1 cellular context compared by ENCODE assay signal in the genomic region with DNA sequence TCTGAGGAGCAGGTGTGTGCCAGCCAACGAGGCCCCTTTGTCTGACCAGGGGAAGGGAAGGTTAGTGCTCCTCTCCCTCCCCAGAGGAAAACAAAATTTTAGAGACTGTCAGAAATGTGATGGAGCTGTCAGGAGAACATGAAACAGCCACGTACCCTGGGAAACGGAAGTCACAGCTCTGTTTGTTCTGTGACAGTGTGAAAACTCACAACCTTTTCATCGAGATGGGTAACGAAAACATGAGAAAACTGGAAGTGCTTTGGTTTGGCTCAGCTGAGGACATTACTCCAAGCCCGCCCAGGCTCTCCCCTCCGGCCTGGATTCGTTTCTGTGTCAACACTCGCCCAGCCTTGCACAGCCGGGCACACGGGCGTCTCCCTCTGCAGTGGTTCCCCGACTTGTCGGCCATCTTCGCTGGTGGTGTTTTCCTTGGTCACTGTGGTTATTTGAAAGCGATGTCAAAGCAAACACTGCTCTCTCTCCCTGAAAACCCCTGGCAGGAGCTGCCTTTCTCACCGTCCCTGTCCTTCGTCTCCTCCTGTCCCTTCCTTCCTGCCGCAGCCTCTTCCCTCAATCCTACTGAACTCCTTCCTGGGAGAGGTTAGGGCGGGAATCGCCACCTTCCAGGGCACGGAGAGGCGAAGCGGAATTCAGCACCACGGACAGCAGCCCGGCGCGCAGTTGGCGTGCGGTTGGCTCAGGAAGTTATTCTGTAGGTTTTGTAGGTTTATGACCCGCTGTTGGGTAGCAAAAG.
TF ChIP-seq lines count a peak whose summit lies in the region.

No MANE protein-coding gene starts in this region.

TF ChIP-seq in HepG2, 621 proteins besides CTCF, POLR2A, EP300 and RAD21 (continued from another document and continues in another):
- TF ChIP-seq, protein P1, sequence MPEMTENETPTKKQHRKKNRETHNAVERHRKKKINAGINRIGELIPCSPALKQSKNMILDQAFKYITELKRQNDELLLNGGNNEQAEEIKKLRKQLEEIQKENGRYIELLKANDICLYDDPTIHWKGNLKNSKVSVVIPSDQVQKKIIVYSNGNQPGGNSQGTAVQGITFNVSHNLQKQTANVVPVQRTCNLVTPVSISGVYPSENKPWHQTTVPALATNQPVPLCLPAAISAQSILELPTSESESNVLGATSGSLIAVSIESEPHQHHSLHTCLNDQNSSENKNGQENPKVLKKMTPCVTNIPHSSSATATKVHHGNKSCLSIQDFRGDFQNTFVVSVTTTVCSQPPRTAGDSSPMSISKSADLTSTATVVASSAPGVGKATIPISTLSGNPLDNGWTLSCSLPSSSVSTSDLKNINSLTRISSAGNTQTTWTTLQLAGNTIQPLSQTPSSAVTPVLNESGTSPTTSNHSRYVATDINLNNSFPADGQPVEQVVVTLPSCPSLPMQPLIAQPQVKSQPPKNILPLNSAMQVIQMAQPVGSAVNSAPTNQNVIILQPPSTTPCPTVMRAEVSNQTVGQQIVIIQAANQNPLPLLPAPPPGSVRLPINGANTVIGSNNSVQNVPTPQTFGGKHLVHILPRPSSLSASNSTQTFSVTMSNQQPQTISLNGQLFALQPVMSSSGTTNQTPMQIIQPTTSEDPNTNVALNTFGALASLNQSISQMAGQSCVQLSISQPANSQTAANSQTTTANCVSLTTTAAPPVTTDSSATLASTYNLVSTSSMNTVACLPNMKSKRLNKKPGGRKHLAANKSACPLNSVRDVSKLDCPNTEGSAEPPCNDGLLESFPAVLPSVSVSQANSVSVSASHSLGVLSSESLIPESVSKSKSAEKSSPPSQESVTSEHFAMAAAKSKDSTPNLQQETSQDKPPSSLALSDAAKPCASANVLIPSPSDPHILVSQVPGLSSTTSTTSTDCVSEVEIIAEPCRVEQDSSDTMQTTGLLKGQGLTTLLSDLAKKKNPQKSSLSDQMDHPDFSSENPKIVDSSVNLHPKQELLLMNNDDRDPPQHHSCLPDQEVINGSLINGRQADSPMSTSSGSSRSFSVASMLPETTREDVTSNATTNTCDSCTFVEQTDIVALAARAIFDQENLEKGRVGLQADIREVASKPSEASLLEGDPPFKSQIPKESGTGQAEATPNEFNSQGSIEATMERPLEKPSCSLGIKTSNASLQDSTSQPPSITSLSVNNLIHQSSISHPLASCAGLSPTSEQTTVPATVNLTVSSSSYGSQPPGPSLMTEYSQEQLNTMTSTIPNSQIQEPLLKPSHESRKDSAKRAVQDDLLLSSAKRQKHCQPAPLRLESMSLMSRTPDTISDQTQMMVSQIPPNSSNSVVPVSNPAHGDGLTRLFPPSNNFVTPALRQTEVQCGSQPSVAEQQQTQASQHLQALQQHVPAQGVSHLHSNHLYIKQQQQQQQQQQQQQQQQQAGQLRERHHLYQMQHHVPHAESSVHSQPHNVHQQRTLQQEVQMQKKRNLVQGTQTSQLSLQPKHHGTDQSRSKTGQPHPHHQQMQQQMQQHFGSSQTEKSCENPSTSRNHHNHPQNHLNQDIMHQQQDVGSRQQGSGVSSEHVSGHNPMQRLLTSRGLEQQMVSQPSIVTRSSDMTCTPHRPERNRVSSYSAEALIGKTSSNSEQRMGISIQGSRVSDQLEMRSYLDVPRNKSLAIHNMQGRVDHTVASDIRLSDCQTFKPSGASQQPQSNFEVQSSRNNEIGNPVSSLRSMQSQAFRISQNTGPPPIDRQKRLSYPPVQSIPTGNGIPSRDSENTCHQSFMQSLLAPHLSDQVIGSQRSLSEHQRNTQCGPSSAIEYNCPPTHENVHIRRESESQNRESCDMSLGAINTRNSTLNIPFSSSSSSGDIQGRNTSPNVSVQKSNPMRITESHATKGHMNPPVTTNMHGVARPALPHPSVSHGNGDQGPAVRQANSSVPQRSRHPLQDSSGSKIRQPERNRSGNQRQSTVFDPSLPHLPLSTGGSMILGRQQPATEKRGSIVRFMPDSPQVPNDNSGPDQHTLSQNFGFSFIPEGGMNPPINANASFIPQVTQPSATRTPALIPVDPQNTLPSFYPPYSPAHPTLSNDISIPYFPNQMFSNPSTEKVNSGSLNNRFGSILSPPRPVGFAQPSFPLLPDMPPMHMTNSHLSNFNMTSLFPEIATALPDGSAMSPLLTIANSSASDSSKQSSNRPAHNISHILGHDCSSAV (CRISPR knock-in tag; IDR thresholded peaks at IDR 0.05; ENCODE audit: borderline replicate concordance), result no peak
- TF ChIP-seq, protein P2, sequence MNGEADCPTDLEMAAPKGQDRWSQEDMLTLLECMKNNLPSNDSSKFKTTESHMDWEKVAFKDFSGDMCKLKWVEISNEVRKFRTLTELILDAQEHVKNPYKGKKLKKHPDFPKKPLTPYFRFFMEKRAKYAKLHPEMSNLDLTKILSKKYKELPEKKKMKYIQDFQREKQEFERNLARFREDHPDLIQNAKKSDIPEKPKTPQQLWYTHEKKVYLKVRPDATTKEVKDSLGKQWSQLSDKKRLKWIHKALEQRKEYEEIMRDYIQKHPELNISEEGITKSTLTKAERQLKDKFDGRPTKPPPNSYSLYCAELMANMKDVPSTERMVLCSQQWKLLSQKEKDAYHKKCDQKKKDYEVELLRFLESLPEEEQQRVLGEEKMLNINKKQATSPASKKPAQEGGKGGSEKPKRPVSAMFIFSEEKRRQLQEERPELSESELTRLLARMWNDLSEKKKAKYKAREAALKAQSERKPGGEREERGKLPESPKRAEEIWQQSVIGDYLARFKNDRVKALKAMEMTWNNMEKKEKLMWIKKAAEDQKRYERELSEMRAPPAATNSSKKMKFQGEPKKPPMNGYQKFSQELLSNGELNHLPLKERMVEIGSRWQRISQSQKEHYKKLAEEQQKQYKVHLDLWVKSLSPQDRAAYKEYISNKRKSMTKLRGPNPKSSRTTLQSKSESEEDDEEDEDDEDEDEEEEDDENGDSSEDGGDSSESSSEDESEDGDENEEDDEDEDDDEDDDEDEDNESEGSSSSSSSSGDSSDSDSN (CRISPR knock-in tag; IDR thresholded peaks at IDR 0.05), result no peak
- TF ChIP-seq, protein P3, sequence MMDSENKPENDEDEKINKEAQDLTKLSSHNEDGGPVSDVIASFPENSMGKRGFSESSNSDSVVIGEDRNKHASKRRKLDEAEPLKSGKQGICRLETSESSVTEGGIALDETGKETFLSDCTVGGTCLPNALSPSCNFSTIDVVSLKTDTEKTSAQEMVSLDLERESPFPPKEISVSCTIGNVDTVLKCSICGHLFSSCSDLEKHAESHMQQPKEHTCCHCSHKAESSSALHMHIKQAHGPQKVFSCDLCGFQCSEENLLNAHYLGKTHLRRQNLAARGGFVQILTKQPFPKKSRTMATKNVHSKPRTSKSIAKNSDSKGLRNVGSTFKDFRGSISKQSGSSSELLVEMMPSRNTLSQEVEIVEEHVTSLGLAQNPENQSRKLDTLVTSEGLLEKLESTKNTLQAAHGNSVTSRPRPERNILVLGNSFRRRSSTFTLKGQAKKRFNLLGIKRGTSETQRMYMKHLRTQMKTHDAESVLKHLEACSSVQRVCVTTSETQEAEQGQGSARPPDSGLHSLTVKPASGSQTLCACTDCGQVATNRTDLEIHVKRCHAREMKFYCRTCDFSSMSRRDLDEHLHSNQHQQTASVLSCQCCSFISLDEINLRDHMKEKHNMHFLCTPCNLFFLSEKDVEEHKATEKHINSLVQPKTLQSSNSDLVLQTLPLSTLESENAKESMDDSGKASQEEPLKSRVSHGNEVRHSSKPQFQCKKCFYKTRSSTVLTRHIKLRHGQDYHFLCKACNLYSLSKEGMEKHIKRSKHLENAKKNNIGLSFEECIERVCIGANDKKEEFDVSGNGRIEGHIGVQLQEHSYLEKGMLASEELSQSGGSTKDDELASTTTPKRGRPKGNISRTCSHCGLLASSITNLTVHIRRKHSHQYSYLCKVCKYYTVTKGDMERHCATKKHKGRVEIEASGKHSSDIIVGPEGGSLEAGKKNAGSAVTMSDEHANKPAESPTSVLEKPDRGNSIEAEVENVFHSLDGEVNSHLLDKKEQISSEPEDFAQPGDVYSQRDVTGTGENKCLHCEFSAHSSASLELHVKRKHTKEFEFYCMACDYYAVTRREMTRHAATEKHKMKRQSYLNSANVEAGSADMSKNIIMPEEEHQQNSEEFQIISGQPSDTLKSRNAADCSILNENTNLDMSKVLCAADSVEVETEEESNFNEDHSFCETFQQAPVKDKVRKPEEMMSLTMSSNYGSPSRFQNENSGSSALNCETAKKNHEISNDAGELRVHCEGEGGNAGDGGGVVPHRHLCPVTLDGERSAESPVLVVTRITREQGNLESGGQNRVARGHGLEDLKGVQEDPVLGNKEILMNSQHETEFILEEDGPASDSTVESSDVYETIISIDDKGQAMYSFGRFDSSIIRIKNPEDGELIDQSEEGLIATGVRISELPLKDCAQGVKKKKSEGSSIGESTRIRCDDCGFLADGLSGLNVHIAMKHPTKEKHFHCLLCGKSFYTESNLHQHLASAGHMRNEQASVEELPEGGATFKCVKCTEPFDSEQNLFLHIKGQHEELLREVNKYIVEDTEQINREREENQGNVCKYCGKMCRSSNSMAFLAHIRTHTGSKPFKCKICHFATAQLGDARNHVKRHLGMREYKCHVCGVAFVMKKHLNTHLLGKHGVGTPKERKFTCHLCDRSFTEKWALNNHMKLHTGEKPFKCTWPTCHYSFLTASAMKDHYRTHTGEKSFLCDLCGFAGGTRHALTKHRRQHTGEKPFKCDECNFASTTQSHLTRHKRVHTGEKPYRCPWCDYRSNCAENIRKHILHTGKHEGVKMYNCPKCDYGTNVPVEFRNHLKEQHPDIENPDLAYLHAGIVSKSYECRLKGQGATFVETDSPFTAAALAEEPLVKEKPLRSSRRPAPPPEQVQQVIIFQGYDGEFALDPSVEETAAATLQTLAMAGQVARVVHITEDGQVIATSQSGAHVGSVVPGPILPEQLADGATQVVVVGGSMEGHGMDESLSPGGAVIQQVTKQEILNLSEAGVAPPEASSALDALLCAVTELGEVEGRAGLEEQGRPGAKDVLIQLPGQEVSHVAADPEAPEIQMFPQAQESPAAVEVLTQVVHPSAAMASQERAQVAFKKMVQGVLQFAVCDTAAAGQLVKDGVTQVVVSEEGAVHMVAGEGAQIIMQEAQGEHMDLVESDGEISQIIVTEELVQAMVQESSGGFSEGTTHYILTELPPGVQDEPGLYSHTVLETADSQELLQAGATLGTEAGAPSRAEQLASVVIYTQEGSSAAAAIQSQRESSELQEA (CRISPR knock-in tag; IDR thresholded peaks at IDR 0.05; ENCODE audit: not compliant biosample characterization), result no peak
- TF ChIP-seq IKZF4 (CRISPR knock-in tag; IDR thresholded peaks at IDR 0.05; ENCODE audit: borderline replicate concordance, low read depth, not compliant biosample characterization) (peak; percentile 61), ATF1 (CRISPR knock-in tag; IDR thresholded peaks at IDR 0.05) (no peak), GZF1 (CRISPR knock-in tag; IDR thresholded peaks at IDR 0.05) (no peak), SP5 (CRISPR knock-in tag; IDR thresholded peaks at IDR 0.05; ENCODE audit: borderline replicate concordance, low read depth) (0 out of 2 replicates have a peak, but pooled peaks have one; percentile 14), ZNF24 (IDR thresholded peaks at IDR 0.05) (no peak), TEAD2 (CRISPR knock-in tag; IDR thresholded peaks at IDR 0.05) (peak; percentile 80; the same call in 1 of the 2 replicates), MIXL1 (CRISPR knock-in tag; IDR thresholded peaks at IDR 0.05) (peak; percentile 75; the same call in 1 of the 2 replicates), POGZ (CRISPR knock-in tag; IDR thresholded peaks at IDR 0.05) (no peak), NAIF1 (CRISPR knock-in tag; IDR thresholded peaks at IDR 0.05; ENCODE audit: borderline replicate concordance) (peak; percentile 98)
- TF ChIP-seq, protein P4, sequence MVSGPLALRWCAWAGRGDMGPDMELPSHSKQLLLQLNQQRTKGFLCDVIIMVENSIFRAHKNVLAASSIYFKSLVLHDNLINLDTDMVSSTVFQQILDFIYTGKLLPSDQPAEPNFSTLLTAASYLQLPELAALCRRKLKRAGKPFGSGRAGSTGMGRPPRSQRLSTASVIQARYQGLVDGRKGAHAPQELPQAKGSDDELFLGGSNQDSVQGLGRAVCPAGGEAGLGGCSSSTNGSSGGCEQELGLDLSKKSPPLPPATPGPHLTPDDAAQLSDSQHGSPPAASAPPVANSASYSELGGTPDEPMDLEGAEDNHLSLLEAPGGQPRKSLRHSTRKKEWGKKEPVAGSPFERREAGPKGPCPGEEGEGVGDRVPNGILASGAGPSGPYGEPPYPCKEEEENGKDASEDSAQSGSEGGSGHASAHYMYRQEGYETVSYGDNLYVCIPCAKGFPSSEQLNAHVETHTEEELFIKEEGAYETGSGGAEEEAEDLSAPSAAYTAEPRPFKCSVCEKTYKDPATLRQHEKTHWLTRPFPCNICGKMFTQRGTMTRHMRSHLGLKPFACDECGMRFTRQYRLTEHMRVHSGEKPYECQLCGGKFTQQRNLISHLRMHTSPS (CRISPR knock-in tag; IDR thresholded peaks at IDR 0.05; ENCODE audit: low read depth), result no peak
- TF ChIP-seq, protein P5, sequence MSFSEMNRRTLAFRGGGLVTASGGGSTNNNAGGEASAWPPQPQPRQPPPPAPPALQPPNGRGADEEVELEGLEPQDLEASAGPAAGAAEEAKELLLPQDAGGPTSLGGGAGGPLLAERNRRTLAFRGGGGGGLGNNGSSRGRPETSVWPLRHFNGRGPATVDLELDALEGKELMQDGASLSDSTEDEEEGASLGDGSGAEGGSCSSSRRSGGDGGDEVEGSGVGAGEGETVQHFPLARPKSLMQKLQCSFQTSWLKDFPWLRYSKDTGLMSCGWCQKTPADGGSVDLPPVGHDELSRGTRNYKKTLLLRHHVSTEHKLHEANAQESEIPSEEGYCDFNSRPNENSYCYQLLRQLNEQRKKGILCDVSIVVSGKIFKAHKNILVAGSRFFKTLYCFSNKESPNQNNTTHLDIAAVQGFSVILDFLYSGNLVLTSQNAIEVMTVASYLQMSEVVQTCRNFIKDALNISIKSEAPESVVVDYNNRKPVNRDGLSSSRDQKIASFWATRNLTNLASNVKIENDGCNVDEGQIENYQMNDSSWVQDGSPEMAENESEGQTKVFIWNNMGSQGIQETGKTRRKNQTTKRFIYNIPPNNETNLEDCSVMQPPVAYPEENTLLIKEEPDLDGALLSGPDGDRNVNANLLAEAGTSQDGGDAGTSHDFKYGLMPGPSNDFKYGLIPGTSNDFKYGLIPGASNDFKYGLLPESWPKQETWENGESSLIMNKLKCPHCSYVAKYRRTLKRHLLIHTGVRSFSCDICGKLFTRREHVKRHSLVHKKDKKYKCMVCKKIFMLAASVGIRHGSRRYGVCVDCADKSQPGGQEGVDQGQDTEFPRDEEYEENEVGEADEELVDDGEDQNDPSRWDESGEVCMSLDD (CRISPR knock-in tag; IDR thresholded peaks at IDR 0.05; ENCODE audit: borderline replicate concordance), result peak; percentile 87; the same call in 1 of the 2 replicates
- TF ChIP-seq, protein P6, sequence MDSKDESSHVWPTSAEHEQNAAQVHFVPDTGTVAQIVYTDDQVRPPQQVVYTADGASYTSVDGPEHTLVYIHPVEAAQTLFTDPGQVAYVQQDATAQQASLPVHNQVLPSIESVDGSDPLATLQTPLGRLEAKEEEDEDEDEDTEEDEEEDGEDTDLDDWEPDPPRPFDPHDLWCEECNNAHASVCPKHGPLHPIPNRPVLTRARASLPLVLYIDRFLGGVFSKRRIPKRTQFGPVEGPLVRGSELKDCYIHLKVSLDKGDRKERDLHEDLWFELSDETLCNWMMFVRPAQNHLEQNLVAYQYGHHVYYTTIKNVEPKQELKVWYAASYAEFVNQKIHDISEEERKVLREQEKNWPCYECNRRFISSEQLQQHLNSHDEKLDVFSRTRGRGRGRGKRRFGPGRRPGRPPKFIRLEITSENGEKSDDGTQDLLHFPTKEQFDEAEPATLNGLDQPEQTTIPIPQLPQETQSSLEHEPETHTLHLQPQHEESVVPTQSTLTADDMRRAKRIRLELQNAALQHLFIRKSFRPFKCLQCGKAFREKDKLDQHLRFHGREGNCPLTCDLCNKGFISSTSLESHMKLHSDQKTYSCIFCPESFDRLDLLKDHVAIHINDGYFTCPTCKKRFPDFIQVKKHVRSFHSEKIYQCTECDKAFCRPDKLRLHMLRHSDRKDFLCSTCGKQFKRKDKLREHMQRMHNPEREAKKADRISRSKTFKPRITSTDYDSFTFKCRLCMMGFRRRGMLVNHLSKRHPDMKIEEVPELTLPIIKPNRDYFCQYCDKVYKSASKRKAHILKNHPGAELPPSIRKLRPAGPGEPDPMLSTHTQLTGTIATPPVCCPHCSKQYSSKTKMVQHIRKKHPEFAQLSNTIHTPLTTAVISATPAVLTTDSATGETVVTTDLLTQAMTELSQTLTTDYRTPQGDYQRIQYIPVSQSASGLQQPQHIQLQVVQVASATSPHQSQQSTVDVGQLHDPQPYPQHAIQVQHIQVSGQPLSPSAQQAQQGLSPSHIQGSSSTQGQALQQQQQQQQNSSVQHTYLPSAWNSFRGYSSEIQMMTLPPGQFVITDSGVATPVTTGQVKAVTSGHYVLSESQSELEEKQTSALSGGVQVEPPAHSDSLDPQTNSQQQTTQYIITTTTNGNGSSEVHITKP (CRISPR knock-in tag; IDR thresholded peaks at IDR 0.05; ENCODE audit: low read depth), result peak; percentile 72; the same call in 1 of the 2 replicates
